Comparison of ENCODE assay signal across 18 cellular contexts in genomic region chr7:111568870-111569462, GRCh38. TPM values are rescaled to one million over a fixed set of nuclear protein-coding genes. Genes with fewer than 3 reads are reported as not detected.
DNase-seq lines count a peak whose midpoint lies in the region; ATAC-seq and TF ChIP-seq lines count a peak whose summit lies in the region.
"Had no signal": no experiment of that assay in that cellular context is flagged by ENCODE, and none has a peak within 500 bp of the region (broad histone marks: within the 10 kb centered on the region; RNA-seq: fewer than 3 reads in every experiment).

No MANE protein-coding gene starts in this region.

- 100% methylated on average over 1 of the region's 1 CpG for WGBS in prostate gland

- no peaks in the 10 kb centered on the region for H3K36me3 ChIP-seq in prostate gland

- H3K9me3 ChIP-seq in prostate gland: no peaks in the 10 kb centered on the region

- TF ChIP-seq CTCF in GM12865 (IDR thresholded peaks at IDR 0.05; ENCODE audit: insufficient read depth, low read depth, low read length, missing control alignments) (no peak), prostate gland (IDR thresholded peaks at IDR 0.05) (no peak), RWPE1 (conservative IDR thresholded peaks at IDR 0.05; ENCODE audit: low read depth) (no peak)

- intact Hi-C loops in prostate gland (cut with DNase I): loop anchor here (10.0 kb wide), 1 partner anchor 166 kb away; no protein-coding TSS in a partner anchor

- DNase-seq in GM12865 (ENCODE audit: low read depth): peak; percentile 30
- DNase-seq in AG08395 (ENCODE audit: low spot score): no peak
- DNase-seq in prostate gland (ENCODE audit: low spot score): no peak
- no peak for DNase-seq in RWPE1 (ENCODE audit: low spot score)
- DNase-seq: amniotic stem cell; CD4-positive, CD25-positive, alpha-beta regulatory T cell; cerebellar nuclear complex; DMS79; naive thymus-derived CD4-positive, alpha-beta T cell; NCI-H1048; NCI-H82; psoas muscle; RPMI8226; stimulated activated naive CD4-positive, alpha-beta T cell treated with Interleukin-2 at 50 U/mL for 16 hours had no signal

- CTCF ChIA-PET in RWPE1 (lab: Yijun Ruan, JAX): no interaction called here

- H3K4me3 ChIP-seq in GM12865 (ENCODE audit: low read depth, low read length) (no peak overlapping the region), prostate gland (no peak overlapping the region)
- H3K4me3 ChIP-seq: psoas muscle had no signal

- H3K4me1 ChIP-seq in prostate gland (replicated peaks): no peaks in the 10 kb centered on the region
- H3K4me1 ChIP-seq: psoas muscle had no signal

- no peak for TF ChIP-seq POLR2A in prostate gland (IDR thresholded peaks at IDR 0.05)

- H3K27ac ChIP-seq in prostate gland (no peak overlapping the region), RWPE1 (no peak overlapping the region)
- H3K27ac ChIP-seq: psoas muscle had no signal

- POLR2A ChIA-PET in RWPE1 (lab: Yijun Ruan, JAX; ENCODE audit: low non-redundant PET): no interaction called here

- H3K27me3 ChIP-seq in prostate gland (replicated peaks; ENCODE audit: insufficient read depth): no peaks in the 10 kb centered on the region

- peak; percentile 66 for ATAC-seq in GM19455 (IDR thresholded peaks at IDR 0.05; ENCODE audit: unreplicated experiment)
- peak; percentile 71 for ATAC-seq in HG02763 (IDR thresholded peaks at IDR 0.05; ENCODE audit: unreplicated experiment)
- peak; percentile 42 for ATAC-seq in HG03460 (IDR thresholded peaks at IDR 0.05; ENCODE audit: unreplicated experiment)
- ATAC-seq in GM18861 (IDR thresholded peaks at IDR 0.05; ENCODE audit: unreplicated experiment): no peak
- ATAC-seq: naive thymus-derived CD4-positive, alpha-beta T cell; psoas muscle had no signal

RNA-seq across cellular contexts. Expression of gene IMMP2L, which starts 6.7 kb away (rescaled TPM):
- total RNA-seq in prostate gland: 10 to 100 TPM; 16.9 to 20.4 TPM
